ENCODE assay signal across 22 cellular contexts in the genomic region with DNA sequence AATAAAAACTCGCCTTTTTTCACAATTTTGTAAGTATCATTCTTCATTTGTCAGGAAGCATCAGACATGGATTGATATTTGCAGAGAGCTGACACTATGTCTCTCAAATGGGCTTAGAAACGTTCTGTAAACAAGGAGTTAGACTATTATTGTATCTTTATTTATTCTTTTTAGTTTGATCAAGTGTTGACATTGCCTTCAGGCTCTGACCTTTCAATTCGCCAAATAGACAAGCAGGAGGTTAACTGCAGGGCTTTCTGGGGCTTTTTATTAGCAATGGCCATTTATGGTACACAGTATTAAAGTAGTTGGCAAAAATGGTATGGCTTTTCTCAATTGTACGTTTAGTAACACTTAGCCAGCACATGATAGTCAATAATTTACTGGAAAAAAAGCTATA.
DNase-seq lines count a peak whose midpoint lies in the region; ATAC-seq and TF ChIP-seq lines count a peak whose summit lies in the region.
"Had no signal": no experiment of that assay in that cellular context is flagged by ENCODE, and none has a peak within 500 bp of the region (broad histone marks: within the 10 kb centered on the region; RNA-seq: fewer than 3 reads in every experiment).

No MANE protein-coding gene starts in this region.

- TF ChIP-seq CTCF in 22Rv1 (IDR thresholded peaks at IDR 0.05) (no peak), OCI-LY3 (IDR thresholded peaks at IDR 0.05; ENCODE audit: low read depth, low read length) (no peak)

- no peaks in the 10 kb centered on the region for H3K27me3 ChIP-seq in OCI-LY3 (ENCODE audit: low read depth, low read length)

- no peak overlapping the region for H3K4me3 ChIP-seq in OCI-LY3 (ENCODE audit: low read length)
- H3K4me3 ChIP-seq: PC-9 had no signal

- no peaks in the 10 kb centered on the region for H3K36me3 ChIP-seq in OCI-LY3 (replicated peaks; ENCODE audit: low read depth, low read length)

- no peaks in the 10 kb centered on the region for H3K9me3 ChIP-seq in OCI-LY3 (ENCODE audit: insufficient read depth, low read length)
- H3K9me3 ChIP-seq: Caco-2 had no signal

- DNase-seq in DMS153 (lab: John Stamatoyannopoulos, UW) (peak; percentile 85), NCI-H146 treated with DMSO at 0.1 percent for 48 hours (lab: John Stamatoyannopoulos, UW; ENCODE audit: unreplicated experiment) (peak; percentile 93), DMS79 (lab: John Stamatoyannopoulos, UW) (no peak)
- DNase-seq in activated naive CD4-positive, alpha-beta T cell treated with Interleukin-2 at 50 U/mL for 16 hours = no peak
- DNase-seq: Caco-2; CD4-positive, CD25-positive, alpha-beta regulatory T cell; DMS 273 treated with DMSO at 0.1 percent for 48 hours; EL; GF-D8; IMR-90; NCI-H2029; NCI-H226; NCI-H526; PC-9; RPMI8226; SHP77; T-helper 17 cell had no signal

- peaks cover 24% of the 10 kb centered on the region for H3K4me1 ChIP-seq in OCI-LY3 (ENCODE audit: low read length)
- H3K4me1 ChIP-seq: Caco-2 had no signal

- no peaks in the 10 kb centered on the region for H3K79me2 ChIP-seq in OCI-LY3 (ENCODE audit: low read length)

- no peak for ATAC-seq in GM19463 (IDR thresholded peaks at IDR 0.05; ENCODE audit: unreplicated experiment)
- ATAC-seq: HCT116, T-helper 17 cell had no signal

- peak overlapping the region; percentile 38 for H3K27ac ChIP-seq in 22Rv1
- no peak overlapping the region for H3K27ac ChIP-seq in OCI-LY3 (ENCODE audit: low read length)
- H3K27ac ChIP-seq: KMS-11, PC-9 had no signal

- H3K9ac ChIP-seq in OCI-LY3 (ENCODE audit: low read length) = no peak overlapping the region
- H3K9ac ChIP-seq: KMS-11 had no signal

- no peaks in the 10 kb centered on the region for H4K20me1 ChIP-seq in OCI-LY3 (ENCODE audit: insufficient read depth, low read length)

- H2AFZ ChIP-seq in OCI-LY3 (ENCODE audit: low read depth, low read length) = 0 out of 2 replicates have a peak overlapping the region, but pooled peaks have one; percentile 39
- H2AFZ ChIP-seq: PC-9 had no signal

- no peak overlapping the region for H3K4me2 ChIP-seq in OCI-LY3 (ENCODE audit: low read length)
- H3K4me2 ChIP-seq: KMS-11, PC-9 had no signal

Comparison
In these comparisons a context has a peak if more than half of its experiments do, and no peak if none do; other contexts are left out.
1. DNase-seq: peak in DMS153 (single experiment) and NCI-H146 treated with DMSO at 0.1 percent for 48 hours (single experiment); none in activated naive CD4-positive, alpha-beta T cell treated with Interleukin-2 at 50 U/mL for 16 hours (single experiment) and DMS79 (single experiment).